15 cellular contexts compared by ENCODE assay signal in the genomic region with DNA sequence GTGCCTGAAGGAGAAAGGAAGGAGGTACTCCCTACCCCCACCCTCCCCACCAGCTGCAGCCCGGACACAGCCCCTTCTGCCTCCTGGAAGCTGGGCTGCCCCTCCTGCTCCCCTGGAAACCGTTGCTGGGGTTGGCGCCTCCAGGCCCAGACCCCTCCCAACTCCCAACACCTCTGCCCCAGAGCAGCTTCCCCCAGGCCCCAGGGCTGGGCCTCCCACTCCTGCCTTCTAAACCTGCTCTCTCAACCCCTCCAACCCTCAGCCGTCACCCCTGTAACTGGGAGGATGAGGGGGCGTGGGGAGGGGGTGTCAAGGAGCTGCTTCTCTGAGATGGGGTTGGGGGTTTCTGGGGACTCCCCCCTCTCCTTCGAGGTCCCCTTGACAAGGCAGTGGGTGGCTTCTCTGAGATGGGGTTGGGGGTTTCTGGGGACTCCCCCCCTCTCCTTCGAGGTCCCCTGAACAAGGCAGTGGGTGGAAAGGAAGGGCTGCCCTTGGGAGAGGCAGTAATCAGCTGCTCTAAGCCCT.
"Had no signal": no experiment of that assay in that cellular context is flagged by ENCODE, and none has a peak within 500 bp of the region (broad histone marks: within the 10 kb centered on the region; RNA-seq: fewer than 3 reads in every experiment).

No MANE protein-coding gene starts in this region.

- H3K27ac ChIP-seq: ascending aorta, cardiac muscle cell, gastroesophageal sphincter, thoracic aorta, VCaP had no signal

- ATAC-seq: gastroesophageal sphincter had no signal

- DNase-seq: activated CD4-positive, alpha-beta memory T cell treated with anti-CD3 and anti-CD28 coated beads for 36 hours; activated CD8-positive, alpha-beta memory T cell treated with anti-CD3 and anti-CD28 coated beads, Interleukin-2, amount 50 U/mL, for 4 hours; activated naive CD4-positive, alpha-beta T cell; activated T-cell treated with anti-CD3 and anti-CD28 coated beads, Interleukin-2, amount 50 U/mL, for 72 hours; effector memory CD8-positive, alpha-beta T cell; kidney; stimulated activated CD4-positive, alpha-beta T cell treated with anti-CD3 and anti-CD28 coated beads, Interleukin-4, amount 100 ng/mL, for 1 hour; stimulated activated CD8-positive, alpha-beta memory T cell treated with anti-CD3 and anti-CD28 coated beads, Interleukin-4, amount 100 ng/mL, for 48 hours; stimulated activated naive CD8-positive, alpha-beta T cell treated with anti-CD3 and anti-CD28 coated beads, Interleukin-15, Interleukin-2, amounts not matched to agents 100 U/mL and 50 U/mL, for 24 hours; T1000 had no signal

- H3K4me3 ChIP-seq: ascending aorta, cardiac muscle cell, gastroesophageal sphincter, thoracic aorta had no signal

- H3K36me3 ChIP-seq: ascending aorta, cardiac muscle cell, gastroesophageal sphincter, thoracic aorta had no signal

- H3K9me3 ChIP-seq: ascending aorta, gastroesophageal sphincter, thoracic aorta had no signal
